ENCODE assay signal across 29 cellular contexts in genomic region chr20:25465398-25465797, GRCh38.
"Had no signal": no experiment of that assay in that cellular context is flagged by ENCODE, and none has a peak within 500 bp of the region (broad histone marks: within the 10 kb centered on the region; RNA-seq: fewer than 3 reads in every experiment).

No MANE protein-coding gene starts in this region.

- H2AFZ ChIP-seq: neural progenitor cell, parathyroid adenoma had no signal

- H3K36me3 Mint-ChIP-seq: memory B cell; naive B cell; natural killer cell treated with Interleukin-12 subunit alpha and Interleukin-12 subunit beta and Interleukin-15 and Interleukin-18, amount 100 ng/mL, for 72 hours had no signal

- H3K27ac Mint-ChIP-seq: memory B cell; natural killer cell treated with Interleukin-12 subunit alpha and Interleukin-12 subunit beta and Interleukin-15 and Interleukin-18, amount 100 ng/mL, for 72 hours; neural progenitor cell had no signal

- ATAC-seq: esophagus mucosa; gastrocnemius medialis; left colon; natural killer cell treated with Interleukin-12 subunit alpha and Interleukin-12 subunit beta and Interleukin-15 and Interleukin-18, amount 100 ng/mL, for 72 hours; stimulated activated naive CD8-positive, alpha-beta T cell treated with anti-CD3 and anti-CD28 coated beads, Interleukin-15, amount 100 ng/mL, for 72 hours; upper lobe of right lung had no signal

- H3K4me1 Mint-ChIP-seq: neural progenitor cell had no signal

- H3K4me3 Mint-ChIP-seq: memory B cell; naive B cell; natural killer cell treated with Interleukin-12 subunit alpha and Interleukin-12 subunit beta and Interleukin-15 and Interleukin-18, amount 100 ng/mL, for 72 hours; neural progenitor cell; stimulated activated naive CD8-positive, alpha-beta T cell treated with anti-CD3 and anti-CD28 coated beads, Interleukin-15, amount 100 ng/mL, for 72 hours had no signal

- H3K27me3 Mint-ChIP-seq: natural killer cell treated with Interleukin-12 subunit alpha and Interleukin-12 subunit beta and Interleukin-15 and Interleukin-18, amount 100 ng/mL, for 72 hours; progenitor cell of endocrine pancreas; stimulated activated naive CD8-positive, alpha-beta T cell treated with anti-CD3 and anti-CD28 coated beads, Interleukin-15, amount 100 ng/mL, for 72 hours had no signal

- H3K9ac ChIP-seq: neural progenitor cell, parathyroid adenoma had no signal

- H3K27ac ChIP-seq: epithelial cell of prostate, neural progenitor cell, parathyroid adenoma, suprapubic skin, transverse colon, upper lobe of right lung, uterus had no signal

- H3K4me1 ChIP-seq: gastrocnemius medialis, neural progenitor cell, parathyroid adenoma, suprapubic skin, transverse colon, upper lobe of right lung, uterus had no signal

- H3K4me2 ChIP-seq: neural progenitor cell had no signal

- H3K9me3 Mint-ChIP-seq: memory B cell; naive B cell; natural killer cell treated with Interleukin-12 subunit alpha and Interleukin-12 subunit beta and Interleukin-15 and Interleukin-18, amount 100 ng/mL, for 72 hours; neural progenitor cell; stimulated activated naive CD8-positive, alpha-beta T cell treated with anti-CD3 and anti-CD28 coated beads, Interleukin-15, amount 100 ng/mL, for 72 hours had no signal

- H3K36me3 ChIP-seq: gastrocnemius medialis, neural progenitor cell, transverse colon, uterus had no signal

- H3K9me3 ChIP-seq: gastrocnemius medialis, heart left ventricle, suprapubic skin, transverse colon, upper lobe of right lung, uterus had no signal

- DNase-seq: cortex of kidney; dorsolateral prefrontal cortex; effector CD4-positive, alpha-beta T cell; foreskin fibroblast; gastrocnemius medialis; heart left ventricle; hippocampal formation; kidney glomerular epithelial cell; left colon; naive B cell; stimulated activated CD4-positive, alpha-beta T cell treated with anti-CD3 and anti-CD28 coated beads, Interleukin-12 subunit alpha, Interleukin-12 subunit beta, amount 100 ng/mL, for 4 hours; stimulated activated CD4-positive, alpha-beta T cell treated with anti-CD3 and anti-CD28 coated beads, Interleukin-1b, Interleukin-23, amount 100 ng/mL, for 48 hours; stimulated activated CD4-positive, alpha-beta T cell treated with anti-CD3 and anti-CD28 coated beads, Interleukin-4, amount 100 ng/mL, for 1 hour; stimulated activated CD8-positive, alpha-beta memory T cell treated with anti-CD3 and anti-CD28 coated beads, Interleukin-4, amount 100 ng/mL, for 48 hours; stimulated activated naive CD4-positive, alpha-beta T cell; stimulated activated naive CD8-positive, alpha-beta T cell treated with anti-CD3 and anti-CD28 coated beads, Interleukin-15, amount 100 ng/mL, for 72 hours; transverse colon; uterus had no signal

- H3K4me3 ChIP-seq: dorsolateral prefrontal cortex, gastrocnemius medialis, heart left ventricle, lung, neural progenitor cell, skin epidermis, suprapubic skin, transverse colon, upper lobe of right lung, uterus had no signal

- H3K27me3 ChIP-seq: dorsolateral prefrontal cortex, gastrocnemius medialis, heart left ventricle, neural progenitor cell, suprapubic skin, transverse colon, upper lobe of right lung, uterus had no signal
